Comparison of ENCODE assay signal across 29 cellular contexts in the genomic region with DNA sequence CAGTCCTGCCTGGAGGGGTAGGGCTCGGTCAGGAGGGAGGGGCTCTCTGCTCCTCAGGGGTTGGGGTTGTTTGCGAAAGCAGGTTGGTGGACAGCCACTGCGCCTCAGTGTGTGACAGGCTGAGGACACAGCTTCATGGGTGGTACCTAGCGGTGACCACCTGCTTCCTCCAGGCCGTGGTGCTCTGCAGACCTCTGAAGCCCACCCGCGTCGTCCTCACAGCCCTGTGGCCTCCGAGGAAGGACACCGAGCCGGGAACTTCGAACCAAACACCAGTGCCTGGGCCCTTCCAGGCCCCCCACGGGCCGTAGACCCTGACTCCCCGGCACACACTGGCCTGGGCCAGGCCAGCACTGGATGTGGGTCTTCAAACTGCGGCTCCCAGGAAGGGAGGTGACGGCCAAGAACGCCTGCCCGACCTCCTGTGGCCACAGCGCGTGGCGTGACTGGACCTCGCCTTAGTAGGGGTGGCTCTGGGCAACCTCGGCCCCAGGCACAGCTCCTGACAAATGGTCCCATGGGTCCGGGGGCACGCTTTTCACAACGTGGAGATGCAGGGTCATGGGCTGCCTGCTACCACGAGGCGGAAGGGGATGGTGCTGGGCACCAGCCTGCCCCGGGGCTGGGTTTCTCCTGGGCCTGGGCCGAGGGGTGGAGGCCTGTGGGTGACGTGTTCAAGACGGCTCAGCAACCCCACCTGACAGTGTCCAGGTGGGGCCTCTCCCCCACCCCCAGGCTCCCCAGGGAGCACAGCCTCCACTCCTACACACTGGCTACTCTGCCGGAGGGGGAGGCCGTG.
DNase-seq lines count a peak whose midpoint lies in the region; ATAC-seq and TF ChIP-seq lines count a peak whose summit lies in the region.
"Had no signal": no experiment of that assay in that cellular context is flagged by ENCODE, and none has a peak within 500 bp of the region (broad histone marks: within the 10 kb centered on the region; RNA-seq: fewer than 3 reads in every experiment).

No MANE protein-coding gene starts in this region.

- H3K9me3 ChIP-seq in BLaER1: no peaks in the 10 kb centered on the region
- H3K9me3 ChIP-seq in SJCRH30 (replicated peaks): no peaks in the 10 kb centered on the region
- H3K9me3 ChIP-seq: transverse colon had no signal

- intact Hi-C loops in left cardiac atrium (cut with DNase I): loop anchor here in 1 of 2 donors (5.0 kb wide), 1 partner anchor 90 kb away; no protein-coding TSS in a partner anchor

- H3K36me3 ChIP-seq in BLaER1: peaks cover 81% of the 10 kb centered on the region
- peaks cover 5% of the 10 kb centered on the region; the same call in 1 of the 2 replicates for H3K36me3 ChIP-seq in SJCRH30

- peaks cover 28 to 32% (median 30%) of the 10 kb centered on the region in 3 donors for H3K4me1 Mint-ChIP-seq in IgD-negative memory B cell

- H3K4me1 ChIP-seq in BLaER1 (peaks cover 68% of the 10 kb centered on the region), SJCRH30 (no peaks in the 10 kb centered on the region)
- H3K4me1 ChIP-seq: transverse colon had no signal

- H3K4me3 Mint-ChIP-seq in IgD-negative memory B cell: peak overlapping the region in 3 of 4 donors; percentile 61 to 77 (median 68)
- H3K4me3 Mint-ChIP-seq: effector memory CD8-positive, alpha-beta T cell had no signal

- peak overlapping the region; percentile 91 to 96 (median 94) for H3K27ac Mint-ChIP-seq in IgD-negative memory B cell
- H3K27ac Mint-ChIP-seq: effector memory CD8-positive, alpha-beta T cell had no signal

- peaks cover 84% of the 10 kb centered on the region for H4K20me1 ChIP-seq in BLaER1

- peaks cover 2% of the 10 kb centered on the region for H3K27me3 Mint-ChIP-seq in IgD-negative memory B cell
- H3K27me3 Mint-ChIP-seq: effector memory CD8-positive, alpha-beta T cell had no signal

- no peak overlapping the region for H3K9ac ChIP-seq in BLaER1

- peak overlapping the region; percentile 80 for H3K4me2 ChIP-seq in BLaER1
- H3K4me2 ChIP-seq: PC-9 had no signal

- H3K27ac ChIP-seq in BLaER1 (no peak overlapping the region), SJCRH30 (no peak overlapping the region)
- H3K27ac ChIP-seq: C4-2B, cardiac muscle cell, coronary artery, PC-9, transverse colon had no signal

- H3K4me3 ChIP-seq in BLaER1 (no peak overlapping the region), SJCRH30 (no peak overlapping the region)
- H3K4me3 ChIP-seq: cardiac muscle cell, coronary artery, PC-9, transverse colon had no signal

- H3K27me3 ChIP-seq in BLaER1 (0 out of 2 replicates have a peak, but pooled peaks cover 4% of the 10 kb centered on the region), SJCRH30 (no peaks in the 10 kb centered on the region)
- H3K27me3 ChIP-seq: cardiac muscle cell, transverse colon had no signal

- ATAC-seq in left cardiac atrium (peak in 1 of 2 donors; percentile 26), omental fat pad (ENCODE audit: low FRiP score) (peak; percentile 31), GM18873 (IDR thresholded peaks at IDR 0.05; ENCODE audit: low FRiP score, unreplicated experiment) (no peak), GM19463 (IDR thresholded peaks at IDR 0.05; ENCODE audit: unreplicated experiment) (no peak)
- ATAC-seq: activated naive CD4-positive, alpha-beta T cell treated with anti-CD3 and anti-CD28 coated beads, Interleukin-2, amount 50 U/mL, for 72 hours; effector memory CD8-positive, alpha-beta T cell had no signal

- TF ChIP-seq CTCF in omental fat pad (IDR thresholded peaks at IDR 0.05): no peak

- peaks cover 0 to 2% (median 0%) of the 10 kb centered on the region in 3 donors for H3K9me3 Mint-ChIP-seq in IgD-negative memory B cell
- H3K9me3 Mint-ChIP-seq: activated naive CD4-positive, alpha-beta T cell treated with anti-CD3 and anti-CD28 coated beads, Interleukin-2, amount 50 U/mL, for 72 hours; effector memory CD8-positive, alpha-beta T cell had no signal

- H3K36me3 Mint-ChIP-seq in IgD-negative memory B cell: peaks cover 10% of the 10 kb centered on the region

- peak; percentile 15 for DNase-seq in left cardiac atrium
- DNase-seq in omental fat pad (ENCODE audit: low spot score): no peak
- no peak for DNase-seq in AG20443 (ENCODE audit: low spot score)
- DNase-seq in SJCRH30: no peak
- DNase-seq: activated CD4-positive, alpha-beta T cell treated with anti-CD3 and anti-CD28 coated beads, Interleukin-2, amount 50 U/mL, for 48 hours; effector memory CD8-positive, alpha-beta T cell; erythroblast; GOT3; mesendoderm; NCI-H187 treated with DMSO at 0.1 percent for 48 hours; NCI-H2171 treated with DMSO at 0.1 percent for 48 hours; NCI-H524 treated with DMSO at 0.1 percent for 48 hours; NK-92 treated with Interleukin-12 subunit alpha and Interleukin-12 subunit beta, amount 100 ng/mL, for 24 hours; PC-9; SHP77; small intestine; stimulated activated CD4-positive, alpha-beta T cell treated with anti-CD3 and anti-CD28 coated beads, Interleukin-1b, Interleukin-23, amount 100 ng/mL, for 48 hours; stimulated activated CD8-positive, alpha-beta memory T cell treated with anti-CD3 and anti-CD28 coated beads, Interleukin-4, amount 100 ng/mL, for 48 hours; SW 1271; T1000; transverse colon had no signal
